Comparison of ENCODE assay signal across 31 cellular contexts in the genomic region with DNA sequence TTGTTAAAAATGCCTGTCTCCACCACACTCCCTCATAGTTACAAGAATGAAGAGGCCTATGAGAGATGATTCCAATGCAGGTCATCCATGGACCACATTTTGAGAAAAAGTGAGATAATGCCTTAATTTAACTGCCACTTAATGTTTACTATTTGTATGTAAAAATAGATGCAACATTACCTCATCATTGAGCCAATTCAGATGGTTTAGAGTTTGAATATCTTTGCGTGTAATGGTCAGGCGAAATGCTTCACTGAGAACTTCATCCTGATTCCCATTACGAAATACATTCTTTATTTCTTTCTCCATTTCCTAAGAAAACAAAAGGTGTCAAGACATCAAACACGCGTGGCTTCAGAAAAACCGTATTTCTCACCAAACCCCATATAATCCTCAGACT. TPM values are rescaled to one million over a fixed set of nuclear protein-coding genes. Genes with fewer than 3 reads are reported as not detected.
"Had no signal": no experiment of that assay in that cellular context is flagged by ENCODE, and none has a peak within 500 bp of the region (broad histone marks: within the 10 kb centered on the region; RNA-seq: fewer than 3 reads in every experiment).

No MANE protein-coding gene starts in this region.

- H3K27me3 ChIP-seq: adrenal gland, ascending aorta, body of pancreas, brain microvascular endothelial cell, breast epithelium, cardiac muscle cell had no signal

- H3K9me3 ChIP-seq: body of pancreas, breast epithelium had no signal

- H3K27ac ChIP-seq: adrenal gland, ascending aorta, body of pancreas, brain microvascular endothelial cell, breast epithelium, cardiac muscle cell had no signal

- DNase-seq: activated effector memory CD4-positive, alpha-beta T cell treated with anti-CD3 and anti-CD28 coated beads, Interleukin-2, amount 50 U/mL, for 16 hours; activated effector memory CD4-positive, alpha-beta T cell treated with Interleukin-2 at 50 U/mL for 16 hours; activated gamma-delta T cell; activated gamma-delta T cell treated with Interleukin-2 at 50 U/mL for 16 hours; activated naive CD4-positive, alpha-beta T cell; activated naive CD4-positive, alpha-beta T cell treated with anti-CD3 and anti-CD28 coated beads for 36 hours; activated naive CD4-positive, alpha-beta T cell treated with anti-CD3 and anti-CD28 coated beads, Interleukin-2, amount 10 ng/mL, durations not matched to agents 7 days and 5 days; activated naive CD4-positive, alpha-beta T cell treated with anti-CD3 and anti-CD28 coated beads, Interleukin-2, amount 50 U/mL, for 16 hours; activated naive CD4-positive, alpha-beta T cell treated with Interleukin-2 at 50 U/mL for 16 hours; activated naive CD8-positive, alpha-beta T cell treated with anti-CD3 and anti-CD28 coated beads for 36 hours; activated naive CD8-positive, alpha-beta T cell treated with anti-CD3 and anti-CD28 coated beads, Interleukin-2, amount 10 ng/mL, durations not matched to agents 7 days and 5 days; activated naive CD8-positive, alpha-beta T cell treated with anti-CD3 and anti-CD28 coated beads, Interleukin-2, amount 50 U/mL, for 24 hours; activated T-cell treated with anti-CD3 and anti-CD28 coated beads, Interleukin-2, amount 50 U/mL, for 24 hours; activated T-cell treated with anti-CD3 and anti-CD28 coated beads, Interleukin-2, amount 50 U/mL, for 4 hours; activated T-cell treated with anti-CD3 and anti-CD28 coated beads, Interleukin-2, amount 50 U/mL, for 48 hours; activated T-cell treated with anti-CD3 and anti-CD28 coated beads, Interleukin-2, amount 50 U/mL, for 72 hours; adrenal gland; amniotic stem cell; amygdala; anterior cingulate cortex; aorta; body of pancreas; brain microvascular endothelial cell; caudate nucleus; central memory CD4-positive, alpha-beta T cell; cerebellar nuclear complex had no signal

- H3K4me3 ChIP-seq: adrenal gland, ascending aorta, body of pancreas, breast epithelium, cardiac muscle cell had no signal

- H3K4me1 ChIP-seq: adrenal gland, ascending aorta, body of pancreas, breast epithelium had no signal

- H3K36me3 ChIP-seq: breast epithelium had no signal

- ATAC-seq: activated naive CD4-positive, alpha-beta T cell treated with anti-CD3 and anti-CD28 coated beads, Interleukin-2, amount 50 U/mL, for 72 hours; activated naive CD8-positive, alpha-beta T cell treated with anti-CD3 and anti-CD28 coated beads, Interleukin-2, amount 50 U/mL, for 24 hours; activated T-cell treated with anti-CD3 and anti-CD28 coated beads, Interleukin-2, amount 50 U/mL, for 4 hours; activated T-cell treated with anti-CD3 and anti-CD28 coated beads, Interleukin-2, amount 50 U/mL, for 72 hours; activated T-helper 17 cell treated with anti-CD3 and anti-CD28 coated beads, Interleukin-2, amount 50 U/mL, for 72 hours; body of pancreas had no signal

RNA-seq across cellular contexts. Expression of a gene that starts 59.3 kb away (rescaled TPM):
- total RNA-seq: activated naive CD4-positive, alpha-beta T cell treated with anti-CD3 and anti-CD28 coated beads for 36 hours; activated naive CD4-positive, alpha-beta T cell treated with anti-CD3 and anti-CD28 coated beads, Interleukin-2, amount 50 U/mL, for 72 hours; activated naive CD8-positive, alpha-beta T cell treated with anti-CD3 and anti-CD28 coated beads, Interleukin-2, amount 10 ng/mL, durations not matched to agents 7 days and 5 days; activated T-helper 17 cell treated with anti-CD3 and anti-CD28 coated beads, Interleukin-2, amount 50 U/mL, for 72 hours; aorta; ascending aorta; body of pancreas had no signal
- polyA plus RNA-seq: aorta had no signal
